ENCODE assay signal across 1 cellular context in genomic region chrX:1589356-1590130, GRCh38.
TF ChIP-seq lines count a peak whose summit lies in the region.

No MANE protein-coding gene starts in this region.

TF ChIP-seq in SK-N-SH treated with all-trans-retinoic acid at 6 μM for 48 hours, 23 proteins besides CTCF, POLR2A, EP300 and RAD21 (continued from another document):
- no peak for TF ChIP-seq TSHZ2 (CRISPR knock-in tag; IDR thresholded peaks at IDR 0.05)
- no peak for TF ChIP-seq ZFP30 (CRISPR knock-in tag; IDR thresholded peaks at IDR 0.05)
- TF ChIP-seq ZFP3 (CRISPR knock-in tag; IDR thresholded peaks at IDR 0.05) = no peak
- no peak for TF ChIP-seq CSDC2 (CRISPR knock-in tag; IDR thresholded peaks at IDR 0.05)
- no peak for TF ChIP-seq PATZ1 (CRISPR knock-in tag; IDR thresholded peaks at IDR 0.05; ENCODE audit: borderline replicate concordance)
